Comparison of ENCODE assay signal across 1 cellular context in the genomic region with DNA sequence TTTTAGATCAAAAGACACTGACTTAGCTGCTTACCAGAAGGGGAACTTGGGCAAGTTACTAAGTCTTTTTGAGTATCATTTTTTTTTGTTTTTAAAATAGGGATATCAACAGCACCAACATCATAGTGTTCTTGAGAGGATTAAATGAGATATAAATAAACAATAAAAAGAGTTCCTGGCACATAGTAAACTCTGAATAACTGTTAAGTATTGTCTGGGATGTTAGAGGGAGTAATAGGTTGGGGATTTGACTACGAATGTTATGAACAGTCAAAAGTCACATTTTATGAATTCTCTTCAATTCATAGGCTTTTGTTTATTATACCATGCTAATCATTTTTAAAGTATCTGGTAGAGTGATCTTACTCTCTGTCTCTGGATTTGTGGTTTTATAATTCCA.
TF ChIP-seq lines count a peak whose summit lies in the region.

No MANE protein-coding gene starts in this region.

TF ChIP-seq in GM23338, 12 proteins besides CTCF, POLR2A, EP300 and RAD21 (continued from another document):
- TF ChIP-seq POLR2AphosphoS5 (IDR thresholded peaks at IDR 0.05; ENCODE audit: low read depth): no peak
- TF ChIP-seq NANOG (IDR thresholded peaks at IDR 0.05; ENCODE audit: borderline replicate concordance): no peak
- TF ChIP-seq, protein P1, sequence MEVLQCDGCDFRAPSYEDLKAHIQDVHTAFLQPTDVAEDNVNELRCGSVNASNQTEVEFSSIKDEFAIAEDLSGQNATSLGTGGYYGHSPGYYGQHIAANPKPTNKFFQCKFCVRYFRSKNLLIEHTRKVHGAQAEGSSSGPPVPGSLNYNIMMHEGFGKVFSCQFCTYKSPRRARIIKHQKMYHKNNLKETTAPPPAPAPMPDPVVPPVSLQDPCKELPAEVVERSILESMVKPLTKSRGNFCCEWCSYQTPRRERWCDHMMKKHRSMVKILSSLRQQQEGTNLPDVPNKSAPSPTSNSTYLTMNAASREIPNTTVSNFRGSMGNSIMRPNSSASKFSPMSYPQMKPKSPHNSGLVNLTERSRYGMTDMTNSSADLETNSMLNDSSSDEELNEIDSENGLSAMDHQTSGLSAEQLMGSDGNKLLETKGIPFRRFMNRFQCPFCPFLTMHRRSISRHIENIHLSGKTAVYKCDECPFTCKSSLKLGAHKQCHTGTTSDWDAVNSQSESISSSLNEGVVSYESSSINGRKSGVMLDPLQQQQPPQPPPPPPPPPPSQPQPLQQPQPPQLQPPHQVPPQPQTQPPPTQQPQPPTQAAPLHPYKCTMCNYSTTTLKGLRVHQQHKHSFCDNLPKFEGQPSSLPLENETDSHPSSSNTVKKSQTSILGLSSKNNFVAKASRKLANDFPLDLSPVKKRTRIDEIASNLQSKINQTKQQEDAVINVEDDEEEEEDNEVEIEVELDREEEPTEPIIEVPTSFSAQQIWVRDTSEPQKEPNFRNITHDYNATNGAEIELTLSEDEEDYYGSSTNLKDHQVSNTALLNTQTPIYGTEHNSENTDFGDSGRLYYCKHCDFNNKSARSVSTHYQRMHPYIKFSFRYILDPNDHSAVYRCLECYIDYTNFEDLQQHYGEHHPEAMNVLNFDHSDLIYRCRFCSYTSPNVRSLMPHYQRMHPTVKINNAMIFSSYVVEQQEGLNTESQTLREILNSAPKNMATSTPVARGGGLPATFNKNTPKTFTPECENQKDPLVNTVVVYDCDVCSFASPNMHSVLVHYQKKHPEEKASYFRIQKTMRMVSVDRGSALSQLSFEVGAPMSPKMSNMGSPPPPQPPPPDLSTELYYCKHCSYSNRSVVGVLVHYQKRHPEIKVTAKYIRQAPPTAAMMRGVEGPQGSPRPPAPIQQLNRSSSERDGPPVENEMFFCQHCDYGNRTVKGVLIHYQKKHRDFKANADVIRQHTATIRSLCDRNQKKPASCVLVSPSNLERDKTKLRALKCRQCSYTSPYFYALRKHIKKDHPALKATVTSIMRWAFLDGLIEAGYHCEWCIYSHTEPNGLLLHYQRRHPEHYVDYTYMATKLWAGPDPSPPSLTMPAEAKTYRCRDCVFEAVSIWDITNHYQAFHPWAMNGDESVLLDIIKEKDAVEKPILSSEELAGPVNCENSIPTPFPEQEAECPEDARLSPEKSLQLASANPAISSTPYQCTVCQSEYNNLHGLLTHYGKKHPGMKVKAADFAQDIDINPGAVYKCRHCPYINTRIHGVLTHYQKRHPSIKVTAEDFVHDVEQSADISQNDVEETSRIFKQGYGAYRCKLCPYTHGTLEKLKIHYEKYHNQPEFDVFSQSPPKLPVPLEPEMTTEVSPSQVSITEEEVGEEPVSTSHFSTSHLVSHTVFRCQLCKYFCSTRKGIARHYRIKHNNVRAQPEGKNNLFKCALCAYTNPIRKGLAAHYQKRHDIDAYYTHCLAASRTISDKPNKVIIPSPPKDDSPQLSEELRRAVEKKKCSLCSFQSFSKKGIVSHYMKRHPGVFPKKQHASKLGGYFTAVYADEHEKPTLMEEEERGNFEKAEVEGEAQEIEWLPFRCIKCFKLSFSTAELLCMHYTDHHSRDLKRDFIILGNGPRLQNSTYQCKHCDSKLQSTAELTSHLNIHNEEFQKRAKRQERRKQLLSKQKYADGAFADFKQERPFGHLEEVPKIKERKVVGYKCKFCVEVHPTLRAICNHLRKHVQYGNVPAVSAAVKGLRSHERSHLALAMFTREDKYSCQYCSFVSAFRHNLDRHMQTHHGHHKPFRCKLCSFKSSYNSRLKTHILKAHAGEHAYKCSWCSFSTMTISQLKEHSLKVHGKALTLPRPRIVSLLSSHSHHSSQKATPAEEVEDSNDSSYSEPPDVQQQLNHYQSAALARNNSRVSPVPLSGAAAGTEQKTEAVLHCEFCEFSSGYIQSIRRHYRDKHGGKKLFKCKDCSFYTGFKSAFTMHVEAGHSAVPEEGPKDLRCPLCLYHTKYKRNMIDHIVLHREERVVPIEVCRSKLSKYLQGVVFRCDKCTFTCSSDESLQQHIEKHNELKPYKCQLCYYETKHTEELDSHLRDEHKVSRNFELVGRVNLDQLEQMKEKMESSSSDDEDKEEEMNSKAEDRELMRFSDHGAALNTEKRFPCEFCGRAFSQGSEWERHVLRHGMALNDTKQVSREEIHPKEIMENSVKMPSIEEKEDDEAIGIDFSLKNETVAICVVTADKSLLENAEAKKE (CRISPR knock-in tag; IDR thresholded peaks at IDR 0.05): no peak
- TF ChIP-seq, protein P2, sequence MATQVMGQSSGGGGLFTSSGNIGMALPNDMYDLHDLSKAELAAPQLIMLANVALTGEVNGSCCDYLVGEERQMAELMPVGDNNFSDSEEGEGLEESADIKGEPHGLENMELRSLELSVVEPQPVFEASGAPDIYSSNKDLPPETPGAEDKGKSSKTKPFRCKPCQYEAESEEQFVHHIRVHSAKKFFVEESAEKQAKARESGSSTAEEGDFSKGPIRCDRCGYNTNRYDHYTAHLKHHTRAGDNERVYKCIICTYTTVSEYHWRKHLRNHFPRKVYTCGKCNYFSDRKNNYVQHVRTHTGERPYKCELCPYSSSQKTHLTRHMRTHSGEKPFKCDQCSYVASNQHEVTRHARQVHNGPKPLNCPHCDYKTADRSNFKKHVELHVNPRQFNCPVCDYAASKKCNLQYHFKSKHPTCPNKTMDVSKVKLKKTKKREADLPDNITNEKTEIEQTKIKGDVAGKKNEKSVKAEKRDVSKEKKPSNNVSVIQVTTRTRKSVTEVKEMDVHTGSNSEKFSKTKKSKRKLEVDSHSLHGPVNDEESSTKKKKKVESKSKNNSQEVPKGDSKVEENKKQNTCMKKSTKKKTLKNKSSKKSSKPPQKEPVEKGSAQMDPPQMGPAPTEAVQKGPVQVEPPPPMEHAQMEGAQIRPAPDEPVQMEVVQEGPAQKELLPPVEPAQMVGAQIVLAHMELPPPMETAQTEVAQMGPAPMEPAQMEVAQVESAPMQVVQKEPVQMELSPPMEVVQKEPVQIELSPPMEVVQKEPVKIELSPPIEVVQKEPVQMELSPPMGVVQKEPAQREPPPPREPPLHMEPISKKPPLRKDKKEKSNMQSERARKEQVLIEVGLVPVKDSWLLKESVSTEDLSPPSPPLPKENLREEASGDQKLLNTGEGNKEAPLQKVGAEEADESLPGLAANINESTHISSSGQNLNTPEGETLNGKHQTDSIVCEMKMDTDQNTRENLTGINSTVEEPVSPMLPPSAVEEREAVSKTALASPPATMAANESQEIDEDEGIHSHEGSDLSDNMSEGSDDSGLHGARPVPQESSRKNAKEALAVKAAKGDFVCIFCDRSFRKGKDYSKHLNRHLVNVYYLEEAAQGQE (IDR thresholded peaks at IDR 0.05; ENCODE audit: unreplicated experiment): no peak
TF ChIP-seq in GM23338: peak in this region for 0.
